Comparison of ENCODE assay signal across 8 cellular contexts in the genomic region with DNA sequence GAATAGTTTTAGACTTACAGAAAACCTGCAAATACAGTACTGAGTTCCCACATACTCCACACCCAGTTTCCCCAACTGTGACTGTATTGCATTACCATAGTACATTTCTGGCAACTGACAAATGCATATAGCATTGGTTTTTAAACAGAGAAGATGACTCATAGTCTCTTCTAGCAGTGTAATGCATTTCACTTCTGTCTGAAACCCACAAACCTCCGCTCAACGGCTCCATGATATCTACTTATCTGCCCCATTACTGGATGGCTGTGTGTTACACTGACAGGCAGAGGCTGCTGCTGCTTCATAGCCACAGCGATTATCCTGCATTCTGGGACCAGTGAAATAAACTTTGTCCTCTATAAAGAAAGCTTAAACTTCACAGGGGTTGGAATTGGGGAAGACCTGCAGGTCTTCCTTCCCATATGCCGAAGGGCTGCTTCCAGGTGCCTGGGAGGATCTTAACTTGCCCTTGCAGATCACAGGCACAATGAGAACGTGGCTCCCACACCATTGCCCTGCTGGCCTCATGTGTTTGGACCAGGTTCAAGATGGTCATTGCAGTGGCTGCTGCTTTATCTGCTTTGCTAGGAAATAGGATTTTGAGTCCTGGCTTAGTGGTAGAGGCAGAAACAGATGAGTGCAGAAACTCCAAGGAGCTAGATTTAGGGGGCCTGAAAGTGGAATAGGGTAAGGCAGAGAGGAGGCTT.
DNase-seq lines count a peak whose midpoint lies in the region; ATAC-seq and TF ChIP-seq lines count a peak whose summit lies in the region.

No MANE protein-coding gene starts in this region.

- no peak for TF ChIP-seq POLR2A in spleen (IDR thresholded peaks at IDR 0.05)

- DNase-seq in RPMI7951 (ENCODE audit: low read depth) (peak; percentile 74), iris pigment epithelial cell (ENCODE audit: low read depth) (peak; percentile 14), SHP77 (lab: John Stamatoyannopoulos, UW) (no peak), HuH-7 (ENCODE audit: low spot score) (no peak), spleen (no peak)

- no peak overlapping the region for H3K4me3 ChIP-seq in spleen

- intact Hi-C loops in spleen (cut with DNase I; ENCODE audit: low total_unique reads): no loop called here

- H3K4me1 ChIP-seq in spleen: no peaks in the 10 kb centered on the region

- peak; percentile 84 for ATAC-seq in GM18858 (IDR thresholded peaks at IDR 0.05; ENCODE audit: unreplicated experiment)
- peak; percentile 93 for ATAC-seq in HG03095 (IDR thresholded peaks at IDR 0.05; ENCODE audit: unreplicated experiment)
- ATAC-seq in GM18873 (IDR thresholded peaks at IDR 0.05; ENCODE audit: low FRiP score, unreplicated experiment): no peak

- no peaks in the 10 kb centered on the region for H3K36me3 ChIP-seq in spleen

- no peaks in the 10 kb centered on the region for H3K27me3 ChIP-seq in spleen (replicated peaks in 1 of 7)

- WGBS in spleen, 5 donors: 66 to 83% (median 73%) methylated on average over 5 of the region's 5 CpGs

- no peak overlapping the region for H3K27ac ChIP-seq in spleen

- H3K9me3 ChIP-seq in spleen: no peaks in the 10 kb centered on the region

- no peak for TF ChIP-seq CTCF in spleen (IDR thresholded peaks at IDR 0.05 in 8 of 11, conservative IDR thresholded peaks at IDR 0.05 in 3 of 11)

Comparison
In these comparisons a context has a peak if more than half of its experiments do, and no peak if none do; other contexts are left out.
1. DNase-seq: peak in RPMI7951 (single experiment) and iris pigment epithelial cell (single experiment); none in SHP77 (0 of 2), HuH-7 (single experiment) and spleen (single experiment).